In genomic region chr4:153114771-153115321, GRCh38 we compare ENCODE assay signal across 9 cellular contexts.
A peak's percentile ranks its signal among the peaks of the same experiment; 100 is the strongest.
DNase-seq lines count a peak whose midpoint lies in the region; ATAC-seq and TF ChIP-seq lines count a peak whose summit lies in the region.
"Had no signal": no experiment of that assay in that cellular context is flagged by ENCODE, and none has a peak within 500 bp of the region (broad histone marks: within the 10 kb centered on the region; RNA-seq: fewer than 3 reads in every experiment).

No MANE protein-coding gene starts in this region.

- no peaks in the 10 kb centered on the region for H3K9me3 Mint-ChIP-seq in central memory CD8-positive, alpha-beta T cell

- H3F3A ChIP-seq in smooth muscle cell (ENCODE audit: low read depth) = peaks cover 6% of the 10 kb centered on the region

- ATAC-seq in central memory CD8-positive, alpha-beta T cell (replicated peaks; ENCODE audit: extremely low read depth, poor library complexity, severe bottlenecking) = peak; percentile 38

- H3K9me2 ChIP-seq in Karpas-422 (replicated peaks; ENCODE audit: insufficient read depth, low read length) = no peaks in the 10 kb centered on the region

- H3K27me3 Mint-ChIP-seq in central memory CD8-positive, alpha-beta T cell = no peaks in the 10 kb centered on the region

- DNase-seq in ELR (ENCODE audit: low read depth) (peak; percentile 80), smooth muscle cell (lab: John Stamatoyannopoulos, UW; ENCODE audit: unreplicated experiment) (no peak), SW 1271 (lab: John Stamatoyannopoulos, UW) (no peak), OCI-M2 (lab: John Stamatoyannopoulos, UW; ENCODE audit: unreplicated experiment) (no peak), NCI-H69 (lab: John Stamatoyannopoulos, UW) (no peak), Karpas-422 (no peak)
- DNase-seq in activated CD4-positive, CD25-positive, alpha-beta regulatory T cell (lab: John Stamatoyannopoulos, UW) = peak in 3 of 4 experiments; percentile 2 to 9 (median 8)
- no peak for DNase-seq in central memory CD8-positive, alpha-beta T cell (ENCODE audit: low spot score in 2 of 2)
- DNase-seq: Right ventricle myocardium superior had no signal

- H2AFZ ChIP-seq in smooth muscle cell (ENCODE audit: low read depth) (peak overlapping the region; percentile 19), Karpas-422 (ENCODE audit: low read length) (no peak overlapping the region)

- peaks cover 3% of the 10 kb centered on the region for H3K36me3 Mint-ChIP-seq in central memory CD8-positive, alpha-beta T cell (ENCODE audit: insufficient read depth)

- H3K4me1 Mint-ChIP-seq in central memory CD8-positive, alpha-beta T cell = peaks cover 17% of the 10 kb centered on the region

- TF ChIP-seq CTCF in smooth muscle cell (IDR thresholded peaks at IDR 0.05; ENCODE audit: borderline replicate concordance, insufficient read depth, poor library complexity, severe bottlenecking) = no peak

- H3K36me3 ChIP-seq in smooth muscle cell (ENCODE audit: low read depth) (no peaks in the 10 kb centered on the region), Karpas-422 (ENCODE audit: insufficient read depth, low read length) (no peaks in the 10 kb centered on the region)

- H3K27ac ChIP-seq in smooth muscle cell (ENCODE audit: low read depth) (peak overlapping the region; percentile 61), Karpas-422 (ENCODE audit: low read length) (no peak overlapping the region)

- H3K9me3 ChIP-seq in smooth muscle cell (replicated peaks; ENCODE audit: low read depth) (no peaks in the 10 kb centered on the region), Karpas-422 (ENCODE audit: low read length) (no peaks in the 10 kb centered on the region)

- H3K4me2 ChIP-seq in smooth muscle cell = peak overlapping the region; percentile 56
- H3K4me2 ChIP-seq in Karpas-422 (ENCODE audit: low read depth, low read length, poor library complexity, severe bottlenecking) = no peak overlapping the region

- 36% methylated on average over 11 of the region's 11 CpGs for WGBS in smooth muscle cell (ENCODE audit: low lambda C conversion rate)

- H3K79me2 ChIP-seq in smooth muscle cell (ENCODE audit: low read depth) = no peaks in the 10 kb centered on the region
- no peaks in the 10 kb centered on the region for H3K79me2 ChIP-seq in Karpas-422 (ENCODE audit: low read length)

- no peaks in the 10 kb centered on the region for H4K20me1 ChIP-seq in smooth muscle cell (ENCODE audit: low read depth)
- H4K20me1 ChIP-seq in Karpas-422 (ENCODE audit: insufficient read depth, low read depth, low read length) = no peaks in the 10 kb centered on the region

- H3K9ac ChIP-seq in smooth muscle cell (ENCODE audit: low read depth) (peak overlapping the region; percentile 1), Karpas-422 (ENCODE audit: low read length) (no peak overlapping the region)

- H3K4me1 ChIP-seq in smooth muscle cell (ENCODE audit: low read depth) = peaks cover 5% of the 10 kb centered on the region
- H3K4me1 ChIP-seq in Karpas-422 (ENCODE audit: low read length) = peaks cover 11% of the 10 kb centered on the region

- no peak overlapping the region for H3K4me3 Mint-ChIP-seq in central memory CD8-positive, alpha-beta T cell

- H3K27me3 ChIP-seq in smooth muscle cell (ENCODE audit: low read depth) = no peaks in the 10 kb centered on the region
- no peaks in the 10 kb centered on the region for H3K27me3 ChIP-seq in Karpas-422 (ENCODE audit: low read length)

- no peak overlapping the region for H3K4me3 ChIP-seq in smooth muscle cell
- no peak overlapping the region for H3K4me3 ChIP-seq in Karpas-422 (ENCODE audit: low read length)

- H3K27ac Mint-ChIP-seq in central memory CD8-positive, alpha-beta T cell (ENCODE audit: low read depth) = no peak overlapping the region

Comparison
In these comparisons a context has a peak if more than half of its experiments do, and no peak if none do; other contexts are left out.
1. DNase-seq: peak in ELR (single experiment) and activated CD4-positive, CD25-positive, alpha-beta regulatory T cell (3 of 4); none in central memory CD8-positive, alpha-beta T cell (0 of 2), smooth muscle cell (single experiment), SW 1271 (0 of 2), OCI-M2 (single experiment), NCI-H69 (single experiment) and Karpas-422 (single experiment).